In the genomic region with DNA sequence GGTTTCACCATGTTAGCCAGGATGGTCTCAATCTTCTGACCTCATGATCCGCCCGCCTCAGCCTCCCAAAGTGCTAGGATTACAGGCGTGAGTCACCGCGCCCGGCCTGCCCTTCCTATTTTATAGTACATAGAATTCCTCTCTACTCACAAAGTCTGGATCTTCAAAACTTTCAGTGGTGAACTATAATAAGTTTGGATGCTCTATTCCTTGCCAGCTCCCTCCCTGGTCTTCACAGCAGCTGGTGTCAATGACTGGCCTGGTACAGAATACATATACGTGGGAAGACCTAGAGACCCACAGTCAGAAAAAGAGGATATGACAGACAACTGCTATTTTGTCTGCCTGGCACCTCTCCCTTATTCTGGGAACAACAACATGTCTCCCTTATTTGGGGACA, we compare ENCODE assay signal across 1 cellular context.
TF ChIP-seq lines count a peak whose summit lies in the region.

No MANE protein-coding gene starts in this region.

TF ChIP-seq in HepG2, 621 proteins besides CTCF, POLR2A, EP300 and RAD21:
- TF ChIP-seq NCOA1 (CRISPR knock-in tag; IDR thresholded peaks at IDR 0.05): no peak
